24 cellular contexts compared by ENCODE assay signal in the genomic region with DNA sequence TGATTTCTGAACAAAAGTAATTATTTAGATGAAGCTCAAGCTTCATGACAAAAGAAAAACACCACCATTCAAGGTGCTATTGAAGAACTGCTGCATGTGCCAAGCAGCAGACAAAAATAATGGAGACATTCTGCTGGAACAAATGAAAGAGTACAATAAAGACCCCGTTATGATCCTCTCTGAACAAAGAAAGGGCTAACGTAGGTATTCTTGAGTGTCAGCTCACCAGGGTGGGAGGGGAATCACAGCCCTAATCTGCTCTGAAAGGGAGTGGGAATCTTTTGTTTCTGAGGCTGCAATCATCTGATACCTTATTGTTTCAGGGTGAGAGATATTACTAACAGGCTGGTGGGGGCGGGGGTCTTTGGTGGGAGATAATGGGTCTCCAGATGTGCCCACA. TPM values are rescaled to one million over a fixed set of nuclear protein-coding genes. Genes with fewer than 3 reads are reported as not detected.
A peak's percentile ranks its signal among the peaks of the same experiment; 100 is the strongest.
DNase-seq lines count a peak whose midpoint lies in the region; ATAC-seq and TF ChIP-seq lines count a peak whose summit lies in the region.
"Had no signal": no experiment of that assay in that cellular context is flagged by ENCODE, and none has a peak within 500 bp of the region (broad histone marks: within the 10 kb centered on the region; RNA-seq: fewer than 3 reads in every experiment).

No MANE protein-coding gene starts in this region.

- 0 out of 2 replicates have a peak overlapping the region, but pooled peaks have one; percentile 4 for H3K4me3 ChIP-seq in iPS-20b (ENCODE audit: low read length)
- H3K4me3 ChIP-seq: A549, GM12878, lung, smooth muscle cell had no signal

- peaks cover 5% of the 10 kb centered on the region; the same call in 1 of the 2 replicates for H3K27me3 ChIP-seq in iPS-20b (ENCODE audit: insufficient read depth, low read length)

- H3K27ac Mint-ChIP-seq in activated naive CD8-positive, alpha-beta T cell treated with anti-CD3 and anti-CD28 coated beads, Interleukin-2, amount 50 U/mL, for 24 hours = peak overlapping the region; percentile 52
- H3K27ac Mint-ChIP-seq in activated naive CD8-positive, alpha-beta T cell treated with anti-CD3 and anti-CD28 coated beads for 36 hours = no peak overlapping the region
- H3K27ac Mint-ChIP-seq in type B pancreatic cell (peak overlapping the region; percentile 27), chondrocyte (ENCODE audit: unreplicated experiment) (no peak overlapping the region)
- H3K27ac Mint-ChIP-seq: IgD-negative memory B cell had no signal

- DNase-seq in activated naive CD8-positive, alpha-beta T cell treated with anti-CD3 and anti-CD28 coated beads, Interleukin-2, amount 50 U/mL, for 24 hours = no peak
- DNase-seq in activated naive CD8-positive, alpha-beta T cell treated with anti-CD3 and anti-CD28 coated beads for 36 hours = no peak
- DNase-seq in NCI-H748 treated with DMSO at 0.1 percent for 48 hours (lab: John Stamatoyannopoulos, UW) (peak; percentile 27), type B pancreatic cell (ENCODE audit: extremely low spot score, unreplicated experiment) (no peak), NCI-H446 (lab: John Stamatoyannopoulos, UW) (no peak), chondrocyte (ENCODE audit: low spot score) (no peak)
- DNase-seq: activated CD4-positive, alpha-beta T cell treated with anti-CD3 and anti-CD28 coated beads for 4 hours; activated naive CD4-positive, alpha-beta T cell treated with Interleukin-2 at 50 U/mL for 16 hours; activated T-cell treated with anti-CD3 and anti-CD28 coated beads, Interleukin-2, amount 50 U/mL, for 4 hours; C1 segment of cervical spinal cord; caudate nucleus; dermis blood vessel endothelial cell; NCI-H1436 treated with DMSO at 0.1 percent for 48 hours; NCI-H526 treated with DMSO at 0.1 percent for 48 hours; stimulated activated CD4-positive, alpha-beta T cell treated with anti-CD3 and anti-CD28 coated beads, Interleukin-2, amount 100 ng/mL, for 24 hours; substantia nigra had no signal

- H3K27ac ChIP-seq in iPS-20b (ENCODE audit: low read length) = no peak overlapping the region

- H3K9me3 ChIP-seq in iPS-20b (ENCODE audit: insufficient read depth, low read depth, low read length) = no peaks in the 10 kb centered on the region
- H3K9me3 ChIP-seq: A549 had no signal

- no peak overlapping the region for H3K9ac ChIP-seq in iPS-20b (ENCODE audit: low read depth, low read length)

- peaks cover 60% of the 10 kb centered on the region for H3K4me1 Mint-ChIP-seq in activated naive CD8-positive, alpha-beta T cell treated with anti-CD3 and anti-CD28 coated beads, Interleukin-2, amount 50 U/mL, for 24 hours
- peaks cover 50% of the 10 kb centered on the region for H3K4me1 Mint-ChIP-seq in activated naive CD8-positive, alpha-beta T cell treated with anti-CD3 and anti-CD28 coated beads for 36 hours
- peaks cover 30% of the 10 kb centered on the region for H3K4me1 Mint-ChIP-seq in type B pancreatic cell (ENCODE audit: unreplicated experiment)
- peaks cover 26% of the 10 kb centered on the region for H3K4me1 Mint-ChIP-seq in chondrocyte (ENCODE audit: low read depth)

- H3K36me3 ChIP-seq in iPS-20b (ENCODE audit: insufficient read depth, low read depth, low read length) = peaks cover 21% of the 10 kb centered on the region

- peaks cover 57% of the 10 kb centered on the region for H3K4me1 ChIP-seq in iPS-20b (ENCODE audit: insufficient read depth, low read length)

- TF ChIP-seq CTCF in type B pancreatic cell (conservative IDR thresholded peaks at IDR 0.05) (no peak), chondrocyte (IDR thresholded peaks at IDR 0.05) (no peak)

- H3K27me3 Mint-ChIP-seq in activated naive CD8-positive, alpha-beta T cell treated with anti-CD3 and anti-CD28 coated beads, Interleukin-2, amount 50 U/mL, for 24 hours = no peaks in the 10 kb centered on the region
- H3K27me3 Mint-ChIP-seq in activated naive CD8-positive, alpha-beta T cell treated with anti-CD3 and anti-CD28 coated beads for 36 hours = no peaks in the 10 kb centered on the region
- no peaks in the 10 kb centered on the region for H3K27me3 Mint-ChIP-seq in type B pancreatic cell
- no peaks in the 10 kb centered on the region for H3K27me3 Mint-ChIP-seq in chondrocyte (ENCODE audit: low read depth)
- H3K27me3 Mint-ChIP-seq: IgD-negative memory B cell had no signal

- peaks cover 25% of the 10 kb centered on the region for H3K36me3 Mint-ChIP-seq in activated naive CD8-positive, alpha-beta T cell treated with anti-CD3 and anti-CD28 coated beads, Interleukin-2, amount 50 U/mL, for 24 hours (ENCODE audit: low read depth)
- H3K36me3 Mint-ChIP-seq in activated naive CD8-positive, alpha-beta T cell treated with anti-CD3 and anti-CD28 coated beads for 36 hours = peaks cover 37% of the 10 kb centered on the region
- peaks cover 21% of the 10 kb centered on the region for H3K36me3 Mint-ChIP-seq in type B pancreatic cell
- peaks cover 2% of the 10 kb centered on the region for H3K36me3 Mint-ChIP-seq in chondrocyte (ENCODE audit: low read depth)

- H3K9me3 Mint-ChIP-seq in activated naive CD8-positive, alpha-beta T cell treated with anti-CD3 and anti-CD28 coated beads, Interleukin-2, amount 50 U/mL, for 24 hours = no peaks in the 10 kb centered on the region
- H3K9me3 Mint-ChIP-seq in activated naive CD8-positive, alpha-beta T cell treated with anti-CD3 and anti-CD28 coated beads for 36 hours = no peaks in the 10 kb centered on the region
- H3K9me3 Mint-ChIP-seq in type B pancreatic cell = no peaks in the 10 kb centered on the region
- H3K9me3 Mint-ChIP-seq in chondrocyte (ENCODE audit: low read depth) = no peaks in the 10 kb centered on the region
- H3K9me3 Mint-ChIP-seq: activated T-cell treated with anti-CD3 and anti-CD28 coated beads, Interleukin-2, amount 50 U/mL, for 4 hours; IgD-negative memory B cell had no signal

- ATAC-seq in activated naive CD8-positive, alpha-beta T cell treated with anti-CD3 and anti-CD28 coated beads, Interleukin-2, amount 50 U/mL, for 24 hours = no peak
- no peak for ATAC-seq in HG03159 (IDR thresholded peaks at IDR 0.05; ENCODE audit: unreplicated experiment)
- ATAC-seq: A549; activated T-cell treated with anti-CD3 and anti-CD28 coated beads, Interleukin-2, amount 50 U/mL, for 4 hours; GM12878; HCT116 had no signal

- H3K4me3 Mint-ChIP-seq in activated naive CD8-positive, alpha-beta T cell treated with anti-CD3 and anti-CD28 coated beads, Interleukin-2, amount 50 U/mL, for 24 hours = no peak overlapping the region
- H3K4me3 Mint-ChIP-seq in activated naive CD8-positive, alpha-beta T cell treated with anti-CD3 and anti-CD28 coated beads for 36 hours = no peak overlapping the region
- no peak overlapping the region for H3K4me3 Mint-ChIP-seq in type B pancreatic cell
- H3K4me3 Mint-ChIP-seq in chondrocyte (ENCODE audit: unreplicated experiment) = no peak overlapping the region
- H3K4me3 Mint-ChIP-seq: activated T-cell treated with anti-CD3 and anti-CD28 coated beads, Interleukin-2, amount 50 U/mL, for 4 hours; IgD-negative memory B cell had no signal

RNA-seq across cellular contexts. Expression of gene CEMIP2, which starts 15.4 kb away (rescaled TPM):
- total RNA-seq in activated naive CD8-positive, alpha-beta T cell treated with anti-CD3 and anti-CD28 coated beads for 36 hours = 10 to 100 TPM; 69.0 to 71.2 TPM
- total RNA-seq in type B pancreatic cell (ENCODE audit: low replicate concordance) (58.1 and 97.7 TPM in 2 replicates), chondrocyte (23.3 to 24.4 TPM (median 23.7 TPM) in 3 replicates)

Comparison
In these comparisons a context has a peak if more than half of its experiments do, and no peak if none do; other contexts are left out.
1. H3K27ac Mint-ChIP-seq: peak in activated naive CD8-positive, alpha-beta T cell treated with anti-CD3 and anti-CD28 coated beads, Interleukin-2, amount 50 U/mL, for 24 hours (single experiment) and type B pancreatic cell (single experiment); none in activated naive CD8-positive, alpha-beta T cell treated with anti-CD3 and anti-CD28 coated beads for 36 hours (single experiment) and chondrocyte (single experiment).